ENCODE assay signal across 1 cellular context in genomic region chr1:206703647-206704046, GRCh38.
TF ChIP-seq lines count a peak whose summit lies in the region.

No MANE protein-coding gene starts in this region.

TF ChIP-seq in HepG2, 621 proteins besides CTCF, POLR2A, EP300 and RAD21 (continued from another document):
- TF ChIP-seq BCL3 (CRISPR knock-in tag; IDR thresholded peaks at IDR 0.05) (no peak), CHCHD3 (CRISPR knock-in tag; IDR thresholded peaks at IDR 0.05) (no peak), ZNF562 (CRISPR knock-in tag; IDR thresholded peaks at IDR 0.05; ENCODE audit: borderline replicate concordance) (no peak), GATAD2A (CRISPR knock-in tag; IDR thresholded peaks at IDR 0.05) (no peak), ZKSCAN8 (CRISPR knock-in tag; IDR thresholded peaks at IDR 0.05; ENCODE audit: borderline replicate concordance) (no peak), NPAS2 (CRISPR knock-in tag; IDR thresholded peaks at IDR 0.05; ENCODE audit: borderline replicate concordance) (no peak)
TF ChIP-seq in HepG2: peak in this region for 0.
